ENCODE assay signal across 10 cellular contexts in genomic region chr7:24834150-24834798, GRCh38.
A peak's percentile ranks its signal among the peaks of the same experiment; 100 is the strongest.
DNase-seq lines count a peak whose midpoint lies in the region; ATAC-seq and TF ChIP-seq lines count a peak whose summit lies in the region.
"Had no signal": no experiment of that assay in that cellular context is flagged by ENCODE, and none has a peak within 500 bp of the region (broad histone marks: within the 10 kb centered on the region; RNA-seq: fewer than 3 reads in every experiment).

No MANE protein-coding gene starts in this region.

- no peak overlapping the region for H3K4me2 ChIP-seq in PC-9
- H3K4me2 ChIP-seq: KMS-11 had no signal

- peak overlapping the region; percentile 83 for H3K4me3 Mint-ChIP-seq in activated B cell treated with CpG ODN at 0.5 μM for 24 hours
- H3K4me3 Mint-ChIP-seq in activated T-helper 1 cell treated with anti-CD3 and anti-CD28 coated beads, Interleukin-12 subunit alpha, Interleukin-12 subunit beta, Interleukin-2, Interleukin-4 antibody, amounts not matched to agents 30 ng/mL and 10 ng/mL and 1 ng/mL, durations not matched to agents 14 hours and 24 hours and 36 hours = no peak overlapping the region
- H3K4me3 Mint-ChIP-seq: activated naive CD4-positive, alpha-beta T cell treated with anti-CD3 and anti-CD28 coated beads for 36 hours had no signal

- TF ChIP-seq CTCF in activated B cell treated with CpG ODN at 0.5 μM for 24 hours (IDR thresholded peaks at IDR 0.05) = no peak
- TF ChIP-seq CTCF in gastrocnemius medialis (IDR thresholded peaks at IDR 0.05 in 4 of 5, conservative IDR thresholded peaks at IDR 0.05 in 1 of 5) = no peak
- TF ChIP-seq CTCF in prostate gland (IDR thresholded peaks at IDR 0.05) = no peak
- no peak for TF ChIP-seq CTCF in PC-9 (conservative IDR thresholded peaks at IDR 0.05)

- H3K27ac Mint-ChIP-seq in activated B cell treated with CpG ODN at 0.5 μM for 24 hours = peak overlapping the region; percentile 99
- no peak overlapping the region for H3K27ac Mint-ChIP-seq in activated T-helper 1 cell treated with anti-CD3 and anti-CD28 coated beads, Interleukin-12 subunit alpha, Interleukin-12 subunit beta, Interleukin-2, Interleukin-4 antibody, amounts not matched to agents 30 ng/mL and 10 ng/mL and 1 ng/mL, durations not matched to agents 14 hours and 24 hours and 36 hours
- H3K27ac Mint-ChIP-seq: activated naive CD4-positive, alpha-beta T cell treated with anti-CD3 and anti-CD28 coated beads for 36 hours had no signal

- H3K27me3 ChIP-seq in gastrocnemius medialis = no peaks in the 10 kb centered on the region
- no peaks in the 10 kb centered on the region for H3K27me3 ChIP-seq in prostate gland (replicated peaks; ENCODE audit: insufficient read depth)
- no peaks in the 10 kb centered on the region for H3K27me3 ChIP-seq in PC-9 (ENCODE audit: insufficient read depth, low read depth)

- H3K9me2 ChIP-seq in PC-9 (ENCODE audit: insufficient read depth) = no peaks in the 10 kb centered on the region

- H3K36me3 ChIP-seq in gastrocnemius medialis (no peaks in the 10 kb centered on the region), prostate gland (no peaks in the 10 kb centered on the region), PC-9 (ENCODE audit: low read depth) (no peaks in the 10 kb centered on the region)

- ATAC-seq in GM18909 (IDR thresholded peaks at IDR 0.05; ENCODE audit: poor library complexity, unreplicated experiment) = peak; percentile 45
- peak; percentile 61 for ATAC-seq in HG02798 (IDR thresholded peaks at IDR 0.05; ENCODE audit: poor library complexity, unreplicated experiment)
- ATAC-seq in activated B cell treated with CpG ODN at 0.5 μM for 24 hours (ENCODE audit: low read depth) = peak; percentile 60
- ATAC-seq in gastrocnemius medialis = peak in 1 of 2 donors; percentile 44
- no peak for ATAC-seq in HG02981 (IDR thresholded peaks at IDR 0.05; ENCODE audit: unreplicated experiment)

- 76% methylated on average over 25 of the region's 25 CpGs for WGBS in prostate gland

- peaks cover 7 to 11% of the 10 kb centered on the region in 2 donors for H3K4me1 ChIP-seq in gastrocnemius medialis
- no peaks in the 10 kb centered on the region for H3K4me1 ChIP-seq in prostate gland (replicated peaks)
- H3K4me1 ChIP-seq in PC-9 (replicated peaks; ENCODE audit: insufficient read depth) = no peaks in the 10 kb centered on the region

- H3K4me1 Mint-ChIP-seq in activated B cell treated with CpG ODN at 0.5 μM for 24 hours = peaks cover 87% of the 10 kb centered on the region
- H3K4me1 Mint-ChIP-seq in activated T-helper 1 cell treated with anti-CD3 and anti-CD28 coated beads, Interleukin-12 subunit alpha, Interleukin-12 subunit beta, Interleukin-2, Interleukin-4 antibody, amounts not matched to agents 30 ng/mL and 10 ng/mL and 1 ng/mL, durations not matched to agents 14 hours and 24 hours and 36 hours (ENCODE audit: low read depth) = peaks cover 72% of the 10 kb centered on the region

- intact Hi-C loops in activated B cell treated with CpG ODN at 0.5 μM for 24 hours (cut with micrococcal nuclease) = loop anchor here (1.0 to 10.0 kb wide), 3 partner anchors 13 to 1237 kb away; partner anchors contain the start of genes CCDC126 and PALS2
- intact Hi-C loops in gastrocnemius medialis (cut with DNase I; ENCODE audit: low total_unique reads) = no loop called here
- intact Hi-C loops in prostate gland (cut with DNase I) = no loop called here
- intact Hi-C loops in activated T-helper 1 cell treated with anti-CD3 and anti-CD28 coated beads, Interleukin-12 subunit alpha, Interleukin-12 subunit beta, Interleukin-2, Interleukin-4 antibody, amounts not matched to agents 30 ng/mL and 10 ng/mL and 1 ng/mL, durations not matched to agents 14 hours and 24 hours and 36 hours (cut with micrococcal nuclease) = loop anchor here (5.0 kb wide), 1 partner anchor 1838 kb away; no protein-coding TSS in a partner anchor
- intact Hi-C loops in PC-9 (cut with micrococcal nuclease; ENCODE audit: unreplicated experiment) = no loop called here

- no peaks in the 10 kb centered on the region for H3K27me3 Mint-ChIP-seq in activated B cell treated with CpG ODN at 0.5 μM for 24 hours
- H3K27me3 Mint-ChIP-seq in activated T-helper 1 cell treated with anti-CD3 and anti-CD28 coated beads, Interleukin-12 subunit alpha, Interleukin-12 subunit beta, Interleukin-2, Interleukin-4 antibody, amounts not matched to agents 30 ng/mL and 10 ng/mL and 1 ng/mL, durations not matched to agents 14 hours and 24 hours and 36 hours (ENCODE audit: insufficient read depth) = no peaks in the 10 kb centered on the region

- no peaks in the 10 kb centered on the region for H4K20me1 ChIP-seq in PC-9 (ENCODE audit: insufficient read depth)

- DNase-seq in activated B cell treated with CpG ODN at 0.5 μM for 24 hours (peak; percentile 46), gastrocnemius medialis (peak in 1 of 2 donors; percentile 21), prostate gland (ENCODE audit: low spot score) (no peak), PC-9 (no peak)
- DNase-seq in activated T-helper 1 cell treated with anti-CD3 and anti-CD28 coated beads, Interleukin-12 subunit alpha, Interleukin-12 subunit beta, Interleukin-2, Interleukin-4 antibody, amounts not matched to agents 30 ng/mL and 10 ng/mL and 1 ng/mL, durations not matched to agents 14 hours and 24 hours and 36 hours (ENCODE audit: low spot score) = no peak
- DNase-seq: activated naive CD4-positive, alpha-beta T cell treated with anti-CD3 and anti-CD28 coated beads for 36 hours had no signal

- TF ChIP-seq POLR2A in gastrocnemius medialis (IDR thresholded peaks at IDR 0.05) (no peak), prostate gland (IDR thresholded peaks at IDR 0.05) (no peak)

- no TSS peak for BruUV-seq in PC-9 (replicated peaks; lab: Mats Ljungman, UMichigan)

- no peaks in the 10 kb centered on the region for H3K79me2 ChIP-seq in PC-9 (ENCODE audit: low read depth)

- H3K9me3 Mint-ChIP-seq in activated B cell treated with CpG ODN at 0.5 μM for 24 hours = no peaks in the 10 kb centered on the region
- no peaks in the 10 kb centered on the region for H3K9me3 Mint-ChIP-seq in activated T-helper 1 cell treated with anti-CD3 and anti-CD28 coated beads, Interleukin-12 subunit alpha, Interleukin-12 subunit beta, Interleukin-2, Interleukin-4 antibody, amounts not matched to agents 30 ng/mL and 10 ng/mL and 1 ng/mL, durations not matched to agents 14 hours and 24 hours and 36 hours
- H3K9me3 Mint-ChIP-seq: activated naive CD4-positive, alpha-beta T cell treated with anti-CD3 and anti-CD28 coated beads for 36 hours had no signal

- peaks cover 7% of the 10 kb centered on the region; the same call in 1 of the 2 replicates for H3F3A ChIP-seq in PC-9 (ENCODE audit: insufficient read depth, low read depth)

- CTCF ChIA-PET in activated B cell treated with CpG ODN at 0.5 μM for 24 hours (lab: Charles Lee) = interaction anchor here (1.6 to 9.7 kb wide), 2 partner anchors 13 to 22 kb away, joined by 5 to 64 read pairs; no protein-coding TSS in a partner anchor
- CTCF ChIA-PET in PC-9 (lab: Charles Lee) = no interaction called here

- POLR2A ChIA-PET in activated B cell treated with CpG ODN at 0.5 μM for 24 hours (lab: Charles Lee) (interaction anchor here (0.6 to 6.4 kb wide), 13 partner anchors 9 to 291 kb away, joined by 3 to 62 read pairs (median 5); partner anchors contain the start of genes CYCS and OSBPL3), PC-9 (lab: Charles Lee; ENCODE audit: unreplicated experiment) (interaction anchor here (0.6 kb wide), 1 partner anchor 1365 kb away, joined by 10 read pairs; no protein-coding TSS in a partner anchor)

- in situ Hi-C loops in gastrocnemius medialis (cut with MboI; ENCODE audit: low sequenced_read_pairs in 4 of 4) = no loop called here

- no peaks in the 10 kb centered on the region for H3K9me3 ChIP-seq in gastrocnemius medialis
- no peaks in the 10 kb centered on the region for H3K9me3 ChIP-seq in prostate gland
- H3K9me3 ChIP-seq in PC-9 (ENCODE audit: insufficient read depth, low read depth) = no peaks in the 10 kb centered on the region

- peaks cover 17% of the 10 kb centered on the region for H3K36me3 Mint-ChIP-seq in activated B cell treated with CpG ODN at 0.5 μM for 24 hours (ENCODE audit: low read depth)
- H3K36me3 Mint-ChIP-seq in activated T-helper 1 cell treated with anti-CD3 and anti-CD28 coated beads, Interleukin-12 subunit alpha, Interleukin-12 subunit beta, Interleukin-2, Interleukin-4 antibody, amounts not matched to agents 30 ng/mL and 10 ng/mL and 1 ng/mL, durations not matched to agents 14 hours and 24 hours and 36 hours (ENCODE audit: low read depth) = peaks cover 55% of the 10 kb centered on the region

- H3K27ac ChIP-seq in gastrocnemius medialis = peak overlapping the region; percentile 2 to 54 (median 44)
- H3K27ac ChIP-seq in prostate gland = no peak overlapping the region
- no peak overlapping the region for H3K27ac ChIP-seq in PC-9
- H3K27ac ChIP-seq: KMS-11 had no signal

- no peak overlapping the region for H2AFZ ChIP-seq in PC-9

- H3K4me3 ChIP-seq in gastrocnemius medialis (no peak overlapping the region), prostate gland (no peak overlapping the region), PC-9 (no peak overlapping the region)

Comparison
In these comparisons a context has a peak if more than half of its experiments do, and no peak if none do; other contexts are left out.
1. H3K27ac ChIP-seq: peak in gastrocnemius medialis (4 of 4); none in prostate gland (0 of 2) and PC-9 (single experiment).
2. intact Hi-C loops: an anchor here in activated B cell treated with CpG ODN at 0.5 μM for 24 hours (1.0 to 10.0 kb wide) and activated T-helper 1 cell treated with anti-CD3 and anti-CD28 coated beads, Interleukin-12 subunit alpha, Interleukin-12 subunit beta, Interleukin-2, Interleukin-4 antibody, amounts not matched to agents 30 ng/mL and 10 ng/mL and 1 ng/mL, durations not matched to agents 14 hours and 24 hours and 36 hours (5.0 kb wide); none called in gastrocnemius medialis, prostate gland and PC-9.